ENCODE assay signal across 1 cellular context in genomic region chr15:63974036-63974435, GRCh38.
TF ChIP-seq lines count a peak whose summit lies in the region.

No MANE protein-coding gene starts in this region.

TF ChIP-seq in HepG2, 621 proteins besides CTCF, POLR2A, EP300 and RAD21 (continued from another document):
- TF ChIP-seq KDM6A (CRISPR knock-in tag; IDR thresholded peaks at IDR 0.05; ENCODE audit: low read depth): no peak
- no peak for TF ChIP-seq ZNF382 (CRISPR knock-in tag; IDR thresholded peaks at IDR 0.05; ENCODE audit: borderline replicate concordance)
- TF ChIP-seq ZNF800 (CRISPR knock-in tag; IDR thresholded peaks at IDR 0.05): no peak
- no peak for TF ChIP-seq PREB (CRISPR knock-in tag; IDR thresholded peaks at IDR 0.05)
- TF ChIP-seq SP2 (CRISPR knock-in tag; IDR thresholded peaks at IDR 0.05): no peak
